ENCODE assay signal across 26 cellular contexts in the genomic region with DNA sequence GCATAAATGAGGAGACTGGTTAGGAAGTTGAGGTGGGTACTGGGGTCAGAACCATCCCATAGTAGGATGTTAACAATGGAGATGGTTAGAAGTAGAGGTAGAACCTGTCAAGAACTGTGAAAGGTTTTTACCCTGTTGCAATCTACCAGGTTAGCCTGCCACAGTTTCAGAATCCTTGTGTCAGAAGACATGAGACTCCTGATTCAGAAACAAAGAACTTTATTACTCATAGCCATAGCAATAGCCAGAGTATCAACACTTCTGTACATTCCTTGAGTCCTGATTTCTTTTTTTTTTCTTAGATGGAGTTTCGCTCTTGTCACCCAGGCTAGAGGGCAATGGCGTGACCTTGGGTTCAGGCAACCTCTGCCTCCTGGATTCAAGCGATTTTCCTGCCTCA.
DNase-seq lines count a peak whose midpoint lies in the region; ATAC-seq and TF ChIP-seq lines count a peak whose summit lies in the region.
"Had no signal": no experiment of that assay in that cellular context is flagged by ENCODE, and none has a peak within 500 bp of the region (broad histone marks: within the 10 kb centered on the region; RNA-seq: fewer than 3 reads in every experiment).

No MANE protein-coding gene starts in this region.

- intact Hi-C loops in dorsolateral prefrontal cortex (cut with DNase I), result no loop called here

- H3K9me3 Mint-ChIP-seq in activated CD4-positive, alpha-beta memory T cell treated with anti-CD3 and anti-CD28 coated beads, Interleukin-2, amount 10 ng/mL, durations not matched to agents 7 days and 5 days, result no peaks in the 10 kb centered on the region
- H3K9me3 Mint-ChIP-seq: activated naive CD4-positive, alpha-beta T cell treated with anti-CD3 and anti-CD28 coated beads for 36 hours; activated T-cell treated with anti-CD3 and anti-CD28 coated beads, Interleukin-2, amount 50 U/mL, for 4 hours; T-helper 1 cell treated with Interleukin-12 subunit alpha and Interleukin-12 subunit beta and Interleukin-4 antibody, amounts not matched to agents 30 μg/mL and 1 μg/mL, for 36 hours had no signal

- no peaks in the 10 kb centered on the region for H3K36me3 Mint-ChIP-seq in activated CD4-positive, alpha-beta memory T cell treated with anti-CD3 and anti-CD28 coated beads, Interleukin-2, amount 10 ng/mL, durations not matched to agents 7 days and 5 days (ENCODE audit: low read depth)
- H3K36me3 Mint-ChIP-seq: CD14-positive monocyte, natural killer cell had no signal

- no peak overlapping the region for H3K4me3 Mint-ChIP-seq in activated CD4-positive, alpha-beta memory T cell treated with anti-CD3 and anti-CD28 coated beads, Interleukin-2, amount 10 ng/mL, durations not matched to agents 7 days and 5 days
- H3K4me3 Mint-ChIP-seq: activated naive CD4-positive, alpha-beta T cell treated with anti-CD3 and anti-CD28 coated beads for 36 hours; activated T-cell treated with anti-CD3 and anti-CD28 coated beads, Interleukin-2, amount 50 U/mL, for 4 hours; CD14-positive monocyte; natural killer cell; T-helper 1 cell treated with Interleukin-12 subunit alpha and Interleukin-12 subunit beta and Interleukin-4 antibody, amounts not matched to agents 30 μg/mL and 1 μg/mL, for 36 hours had no signal

- H3K27ac ChIP-seq in dorsolateral prefrontal cortex, result peak overlapping the region in 33 of 59 donors; percentile 4 to 73 (median 43)
- H3K27ac ChIP-seq: SK-N-MC, tibial nerve had no signal

- no peak overlapping the region for H3K4me3 ChIP-seq in dorsolateral prefrontal cortex
- H3K4me3 ChIP-seq: SK-N-MC, tibial nerve had no signal

- ATAC-seq in GM18520 (IDR thresholded peaks at IDR 0.05; ENCODE audit: unreplicated experiment) (peak; percentile 68), GM19455 (IDR thresholded peaks at IDR 0.05; ENCODE audit: unreplicated experiment) (peak; percentile 53), HG02885 (IDR thresholded peaks at IDR 0.05; ENCODE audit: poor library complexity, unreplicated experiment) (peak; percentile 74), HG02981 (IDR thresholded peaks at IDR 0.05; ENCODE audit: unreplicated experiment) (no peak)
- ATAC-seq: natural killer cell had no signal

- no peaks in the 10 kb centered on the region for H3K27me3 Mint-ChIP-seq in activated CD4-positive, alpha-beta memory T cell treated with anti-CD3 and anti-CD28 coated beads, Interleukin-2, amount 10 ng/mL, durations not matched to agents 7 days and 5 days

- DNase-seq in dorsolateral prefrontal cortex (no peak), medulla oblongata (ENCODE audit: extremely low spot score) (no peak)
- no peak for DNase-seq in activated CD4-positive, alpha-beta memory T cell treated with anti-CD3 and anti-CD28 coated beads, Interleukin-2, amount 10 ng/mL, durations not matched to agents 7 days and 5 days
- DNase-seq: activated naive CD4-positive, alpha-beta T cell treated with anti-CD3 and anti-CD28 coated beads for 36 hours; activated T-cell treated with anti-CD3 and anti-CD28 coated beads, Interleukin-2, amount 50 U/mL, for 4 hours; amygdala; EL; GOT3; midbrain; natural killer cell; NCI-H1105; NCI-H1930; NCI-H345; NCI-H774; retina; RPMI8226; stimulated activated CD4-positive, alpha-beta T cell treated with anti-CD3 and anti-CD28 coated beads, Interleukin-4, amount 100 ng/mL, for 24 hours; stimulated activated naive CD4-positive, alpha-beta T cell treated with Interleukin-2 at 50 U/mL for 16 hours had no signal

- no peak overlapping the region for H3K27ac Mint-ChIP-seq in activated CD4-positive, alpha-beta memory T cell treated with anti-CD3 and anti-CD28 coated beads, Interleukin-2, amount 10 ng/mL, durations not matched to agents 7 days and 5 days
- H3K27ac Mint-ChIP-seq: activated naive CD4-positive, alpha-beta T cell treated with anti-CD3 and anti-CD28 coated beads for 36 hours; CD14-positive monocyte; natural killer cell; T-helper 1 cell treated with Interleukin-12 subunit alpha and Interleukin-12 subunit beta and Interleukin-4 antibody, amounts not matched to agents 30 μg/mL and 1 μg/mL, for 36 hours had no signal

- no peak for TF ChIP-seq CTCF in dorsolateral prefrontal cortex (IDR thresholded peaks at IDR 0.05 in 54 of 56, conservative IDR thresholded peaks at IDR 0.05 in 2 of 56; ENCODE audit: low read depth in 1 of 56, partially characterized antibody in 56 of 56)

- no peaks in the 10 kb centered on the region for H3K27me3 ChIP-seq in dorsolateral prefrontal cortex
- H3K27me3 ChIP-seq: tibial nerve had no signal

- CTCF ChIA-PET in activated CD4-positive, alpha-beta memory T cell treated with anti-CD3 and anti-CD28 coated beads, Interleukin-2, amount 10 ng/mL, durations not matched to agents 7 days and 5 days (lab: Charles Lee), result no interaction called here

- POLR2A ChIA-PET in activated CD4-positive, alpha-beta memory T cell treated with anti-CD3 and anti-CD28 coated beads, Interleukin-2, amount 10 ng/mL, durations not matched to agents 7 days and 5 days (lab: Charles Lee), result no interaction called here

- no peaks in the 10 kb centered on the region for H3K4me1 Mint-ChIP-seq in activated CD4-positive, alpha-beta memory T cell treated with anti-CD3 and anti-CD28 coated beads, Interleukin-2, amount 10 ng/mL, durations not matched to agents 7 days and 5 days
- H3K4me1 Mint-ChIP-seq: CD14-positive monocyte, natural killer cell had no signal
